ENCODE assay signal across 1 cellular context in genomic region chr20:44885392-44886275, GRCh38.
A peak's percentile ranks its signal among the peaks of the same experiment; 100 is the strongest.
TF ChIP-seq lines count a peak whose summit lies in the region.

YWHAB (plus strand) TSS chr20:44885705; CDS start chr20:44901534, 15,829 bp downstream.

TF ChIP-seq in HepG2, 621 proteins besides CTCF, POLR2A, EP300 and RAD21 (continued from another document and continues in another):
- TF ChIP-seq, protein P1, sequence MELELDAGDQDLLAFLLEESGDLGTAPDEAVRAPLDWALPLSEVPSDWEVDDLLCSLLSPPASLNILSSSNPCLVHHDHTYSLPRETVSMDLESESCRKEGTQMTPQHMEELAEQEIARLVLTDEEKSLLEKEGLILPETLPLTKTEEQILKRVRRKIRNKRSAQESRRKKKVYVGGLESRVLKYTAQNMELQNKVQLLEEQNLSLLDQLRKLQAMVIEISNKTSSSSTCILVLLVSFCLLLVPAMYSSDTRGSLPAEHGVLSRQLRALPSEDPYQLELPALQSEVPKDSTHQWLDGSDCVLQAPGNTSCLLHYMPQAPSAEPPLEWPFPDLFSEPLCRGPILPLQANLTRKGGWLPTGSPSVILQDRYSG (CRISPR knock-in tag; IDR thresholded peaks at IDR 0.05): no peak
- TF ChIP-seq SMAD1 (CRISPR knock-in tag; IDR thresholded peaks at IDR 0.05; ENCODE audit: borderline replicate concordance, low read depth): peak; percentile 48; the same call in 1 of the 2 replicates
- TF ChIP-seq HNRNPUL1 (IDR thresholded peaks at IDR 0.05; ENCODE audit: low read depth, low read length): peak; percentile 73; the same call in 1 of the 2 replicates
- TF ChIP-seq ZNF18 (CRISPR knock-in tag; IDR thresholded peaks at IDR 0.05; ENCODE audit: insufficient replicate concordance): peak; percentile 75
- TF ChIP-seq ZNF513 (CRISPR knock-in tag; conservative IDR thresholded peaks at IDR 0.05): peak; percentile 87; the same call in 1 of the 2 replicates
- TF ChIP-seq ZNF776 (CRISPR knock-in tag; IDR thresholded peaks at IDR 0.05): peak; percentile 93; the same call in 1 of the 2 replicates
- peak; percentile 53; the same call in 1 of the 2 replicates for TF ChIP-seq CREB1 (IDR thresholded peaks at IDR 0.05)
- TF ChIP-seq CREB1 (CRISPR knock-in tag; IDR thresholded peaks at IDR 0.05): no peak
- TF ChIP-seq ZBTB39 (CRISPR knock-in tag; IDR thresholded peaks at IDR 0.05): no peak
- TF ChIP-seq ZNF724P (CRISPR knock-in tag; IDR thresholded peaks at IDR 0.05; ENCODE audit: borderline replicate concordance): peak; percentile 29; the same call in 1 of the 2 replicates
- peak; percentile 79 for TF ChIP-seq POLR2AphosphoS5 (IDR thresholded peaks at IDR 0.05; ENCODE audit: low read depth, low read length)
- TF ChIP-seq KDM4B (CRISPR knock-in tag; IDR thresholded peaks at IDR 0.05): peak; percentile 27; the same call in 1 of the 2 replicates
- TF ChIP-seq ZNF350 (CRISPR knock-in tag; IDR thresholded peaks at IDR 0.05; ENCODE audit: borderline replicate concordance, low read depth): peak; percentile 86
- TF ChIP-seq MAZ (IDR thresholded peaks at IDR 0.05; ENCODE audit: borderline replicate concordance, low read depth, low read length): peak; percentile 95
- TF ChIP-seq MAZ (CRISPR knock-in tag; IDR thresholded peaks at IDR 0.05; ENCODE audit: low read depth): peak; percentile 100
- peak; percentile 27; the same call in 1 of the 2 replicates for TF ChIP-seq SIX4 (CRISPR knock-in tag; IDR thresholded peaks at IDR 0.05)
- no peak for TF ChIP-seq TEF (CRISPR knock-in tag; IDR thresholded peaks at IDR 0.05)
- TF ChIP-seq SNAPC5 (CRISPR knock-in tag; IDR thresholded peaks at IDR 0.05; ENCODE audit: borderline replicate concordance): no peak
- peak; percentile 98 for TF ChIP-seq SP5 (CRISPR knock-in tag; IDR thresholded peaks at IDR 0.05; ENCODE audit: borderline replicate concordance, low read depth)
- no peak for TF ChIP-seq RFX1 (IDR thresholded peaks at IDR 0.05)
- TF ChIP-seq GTF2F1 (IDR thresholded peaks at IDR 0.05; ENCODE audit: low read length): no peak
- TF ChIP-seq, protein P2, sequence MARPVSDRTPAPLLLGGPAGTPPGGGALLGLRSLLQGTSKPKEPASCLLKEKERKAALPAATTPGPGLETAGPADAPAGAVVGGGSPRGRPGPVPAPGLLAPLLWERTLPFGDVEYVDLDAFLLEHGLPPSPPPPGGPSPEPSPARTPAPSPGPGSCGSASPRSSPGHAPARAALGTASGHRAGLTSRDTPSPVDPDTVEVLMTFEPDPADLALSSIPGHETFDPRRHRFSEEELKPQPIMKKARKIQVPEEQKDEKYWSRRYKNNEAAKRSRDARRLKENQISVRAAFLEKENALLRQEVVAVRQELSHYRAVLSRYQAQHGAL (CRISPR knock-in tag; IDR thresholded peaks at IDR 0.05; ENCODE audit: not compliant biosample characterization): no peak
- peak; percentile 49; the same call in 1 of the 2 replicates for TF ChIP-seq MED1 (CRISPR knock-in tag; IDR thresholded peaks at IDR 0.05)
- TF ChIP-seq STAT6 (CRISPR knock-in tag; IDR thresholded peaks at IDR 0.05; ENCODE audit: borderline replicate concordance): no peak
- TF ChIP-seq GRHL1 (CRISPR knock-in tag; conservative IDR thresholded peaks at IDR 0.05): no peak
- TF ChIP-seq E2F5 (CRISPR knock-in tag; conservative IDR thresholded peaks at IDR 0.05): peak; percentile 45; the same call in 1 of the 2 replicates
- peak; percentile 92 for TF ChIP-seq ETV6 (CRISPR knock-in tag; conservative IDR thresholded peaks at IDR 0.05)
- TF ChIP-seq, protein P3, sequence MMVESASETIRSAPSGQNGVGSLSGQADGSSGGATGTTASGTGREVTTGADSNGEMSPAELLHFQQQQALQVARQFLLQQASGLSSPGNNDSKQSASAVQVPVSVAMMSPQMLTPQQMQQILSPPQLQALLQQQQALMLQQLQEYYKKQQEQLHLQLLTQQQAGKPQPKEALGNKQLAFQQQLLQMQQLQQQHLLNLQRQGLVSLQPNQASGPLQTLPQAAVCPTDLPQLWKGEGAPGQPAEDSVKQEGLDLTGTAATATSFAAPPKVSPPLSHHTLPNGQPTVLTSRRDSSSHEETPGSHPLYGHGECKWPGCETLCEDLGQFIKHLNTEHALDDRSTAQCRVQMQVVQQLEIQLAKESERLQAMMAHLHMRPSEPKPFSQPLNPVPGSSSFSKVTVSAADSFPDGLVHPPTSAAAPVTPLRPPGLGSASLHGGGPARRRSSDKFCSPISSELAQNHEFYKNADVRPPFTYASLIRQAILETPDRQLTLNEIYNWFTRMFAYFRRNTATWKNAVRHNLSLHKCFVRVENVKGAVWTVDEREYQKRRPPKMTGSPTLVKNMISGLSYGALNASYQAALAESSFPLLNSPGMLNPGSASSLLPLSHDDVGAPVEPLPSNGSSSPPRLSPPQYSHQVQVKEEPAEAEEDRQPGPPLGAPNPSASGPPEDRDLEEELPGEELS (CRISPR knock-in tag; IDR thresholded peaks at IDR 0.05): no peak
- TF ChIP-seq, protein P4, sequence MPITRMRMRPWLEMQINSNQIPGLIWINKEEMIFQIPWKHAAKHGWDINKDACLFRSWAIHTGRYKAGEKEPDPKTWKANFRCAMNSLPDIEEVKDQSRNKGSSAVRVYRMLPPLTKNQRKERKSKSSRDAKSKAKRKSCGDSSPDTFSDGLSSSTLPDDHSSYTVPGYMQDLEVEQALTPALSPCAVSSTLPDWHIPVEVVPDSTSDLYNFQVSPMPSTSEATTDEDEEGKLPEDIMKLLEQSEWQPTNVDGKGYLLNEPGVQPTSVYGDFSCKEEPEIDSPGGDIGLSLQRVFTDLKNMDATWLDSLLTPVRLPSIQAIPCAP (CRISPR knock-in tag; IDR thresholded peaks at IDR 0.05; ENCODE audit: low read depth): 0 out of 2 replicates have a peak, but pooled peaks have one; percentile 76
- peak; percentile 96 for TF ChIP-seq KAT8 (CRISPR knock-in tag; IDR thresholded peaks at IDR 0.05)
- peak; percentile 96 for TF ChIP-seq NFYC (CRISPR knock-in tag; IDR thresholded peaks at IDR 0.05)
- no peak for TF ChIP-seq ADNP (CRISPR knock-in tag; IDR thresholded peaks at IDR 0.05)
- TF ChIP-seq NR3C1 (CRISPR knock-in tag; IDR thresholded peaks at IDR 0.05): no peak
- no peak for TF ChIP-seq MTA1 (CRISPR knock-in tag; IDR thresholded peaks at IDR 0.05; ENCODE audit: borderline replicate concordance)
- TF ChIP-seq NBN (conservative IDR thresholded peaks at IDR 0.05): no peak
- no peak for TF ChIP-seq ZNF546 (CRISPR knock-in tag; conservative IDR thresholded peaks at IDR 0.05)
- TF ChIP-seq TFAP4 (IDR thresholded peaks at IDR 0.05; ENCODE audit: borderline replicate concordance, low read depth): 0 out of 2 replicates have a peak, but pooled peaks have one; percentile 4
- TF ChIP-seq TARDBP (CRISPR knock-in tag; IDR thresholded peaks at IDR 0.05): peak; percentile 86
- no peak; the same call in none of the 2 replicates for TF ChIP-seq ARNTL (CRISPR knock-in tag; IDR thresholded peaks at IDR 0.05)
